In the genomic region with DNA sequence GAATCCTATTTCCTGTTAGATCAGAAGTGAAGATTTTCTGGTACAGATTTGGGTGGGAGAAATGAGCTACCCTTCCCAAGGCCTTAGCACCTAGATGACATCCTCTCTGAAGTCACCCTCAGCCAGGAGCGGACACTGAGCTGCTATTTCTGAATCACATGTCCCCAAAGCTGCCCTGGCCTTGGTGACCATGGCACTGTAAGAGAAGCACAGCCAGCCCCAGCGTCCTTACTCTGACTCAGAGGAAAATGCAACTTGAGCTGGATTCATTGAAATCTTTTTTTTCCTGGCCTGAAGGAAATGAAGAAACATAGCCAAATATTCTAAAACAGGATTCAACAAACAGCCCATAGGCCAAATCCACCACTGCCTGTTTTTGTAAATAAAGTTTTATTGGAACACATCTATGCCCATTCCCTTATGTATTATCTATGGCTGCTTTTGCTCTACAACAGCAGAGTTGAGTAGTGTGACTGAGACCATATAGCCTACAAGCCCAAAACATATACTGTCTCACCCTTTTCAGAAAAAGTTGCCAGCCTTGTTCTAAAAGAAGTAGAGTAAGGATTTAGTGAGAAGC, we compare ENCODE assay signal across 1 cellular context.
TF ChIP-seq lines count a peak whose summit lies in the region.

No MANE protein-coding gene starts in this region.

TF ChIP-seq in HepG2, 621 proteins besides CTCF, POLR2A, EP300 and RAD21 (continued from another document):
- no peak for TF ChIP-seq ZNF276 (CRISPR knock-in tag; IDR thresholded peaks at IDR 0.05; ENCODE audit: low read depth)
TF ChIP-seq in HepG2: peak in this region for 0.
